In the genomic region with DNA sequence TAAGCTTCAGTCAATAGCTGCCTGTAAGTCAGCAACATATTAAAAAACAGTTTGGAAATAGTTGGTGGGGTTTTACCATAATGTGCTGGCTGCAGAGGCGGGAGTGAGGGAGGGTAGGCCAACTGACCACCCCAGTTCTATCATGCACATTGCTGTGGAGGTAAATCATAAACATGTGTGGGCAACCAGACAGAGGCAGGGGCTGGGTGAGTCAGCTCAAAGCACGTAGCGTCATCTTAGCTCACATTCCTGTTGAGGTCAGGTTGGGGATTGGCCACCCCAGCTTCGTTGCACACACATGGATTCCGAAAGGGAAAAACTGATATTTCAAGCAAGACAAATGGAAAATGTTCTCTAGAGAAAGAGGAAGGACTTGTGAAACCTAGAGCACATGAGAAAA, we compare ENCODE assay signal across 14 cellular contexts. TPM values are rescaled to one million over a fixed set of nuclear protein-coding genes. Genes with fewer than 3 reads are reported as not detected.
A peak's percentile ranks its signal among the peaks of the same experiment; 100 is the strongest.
DNase-seq lines count a peak whose midpoint lies in the region; ATAC-seq and TF ChIP-seq lines count a peak whose summit lies in the region.
"Had no signal": no experiment of that assay in that cellular context is flagged by ENCODE, and none has a peak within 500 bp of the region (broad histone marks: within the 10 kb centered on the region; RNA-seq: fewer than 3 reads in every experiment).

No MANE protein-coding gene starts in this region.

- intact Hi-C loops in IMR-90 (cut with micrococcal nuclease), result loop anchor here (1.0 to 2.0 kb wide), 2 partner anchors 23 to 34 kb away; no protein-coding TSS in a partner anchor
- intact Hi-C loops in Right ventricle myocardium superior (cut with DNase I), result no loop called here

- H4K20me1 ChIP-seq in IMR-90 (ENCODE audit: insufficient read depth, low read length), result no peaks in the 10 kb centered on the region

- H2AK5ac ChIP-seq in IMR-90 (ENCODE audit: low read depth, low read length), result no peak overlapping the region
- H2AK5ac ChIP-seq in mesenchymal stem cell (ENCODE audit: low read length, severe bottlenecking), result no peak overlapping the region

- WGBS in IMR-90 (ENCODE audit: extremely low coverage in 2 of 2, insufficient read length in 1 of 2), 2 experiments, result no CpG with 5 or more reads among the region's 5 CpGs
- 49% methylated on average over 5 of the region's 5 CpGs for WGBS in mesenchymal stem cell

- no peak overlapping the region for H3K4me2 ChIP-seq in IMR-90 (ENCODE audit: low read depth, low read length)
- no peak overlapping the region for H3K4me2 ChIP-seq in mesenchymal stem cell (ENCODE audit: low read length, poor library complexity, severe bottlenecking)

- H3K4me1 ChIP-seq in IMR-90 (ENCODE audit: control insufficient read depth, insufficient read depth, low read length), result peaks cover 3% of the 10 kb centered on the region; the same call in 1 of the 2 replicates
- peaks cover 21% of the 10 kb centered on the region for H3K4me1 ChIP-seq in mesenchymal stem cell (ENCODE audit: control insufficient read depth, insufficient read depth, low read depth, low read length)

- no peak overlapping the region for H2BK12ac ChIP-seq in mesenchymal stem cell (ENCODE audit: low read length in 2 of 2)

- H3K27ac ChIP-seq in IMR-90 (ENCODE audit: insufficient read depth, low read length) (no peak overlapping the region), mesenchymal stem cell (ENCODE audit: low read length, poor library complexity, severe bottlenecking) (peak overlapping the region; percentile 87)
- H3K27ac ChIP-seq: C4-2B, coronary artery had no signal

- in situ Hi-C loops in IMR-90 (cut with MboI; ENCODE audit: low sequenced_read_pairs), result no loop called here

- TF ChIP-seq POLR2A in IMR-90 (IDR thresholded peaks at IDR 0.05; ENCODE audit: low read depth, low read length), result no peak

- H4K8ac ChIP-seq in IMR-90 (ENCODE audit: low read depth in 2 of 2, low read length in 2 of 2) (no peak overlapping the region; a peak in 1 of 4 replicates), mesenchymal stem cell (ENCODE audit: low read length) (no peak overlapping the region)

- H3K27me3 ChIP-seq in IMR-90 (ENCODE audit: control insufficient read depth, insufficient read depth, low read length) (no peaks in the 10 kb centered on the region), mesenchymal stem cell (ENCODE audit: control insufficient read depth in 1 of 2, insufficient read depth in 1 of 2, low read length in 2 of 2) (no peaks in the 10 kb centered on the region)

- no peak overlapping the region for H3K56ac ChIP-seq in IMR-90 (ENCODE audit: extremely low read depth, insufficient read depth, low read length)

- H3K9me3 ChIP-seq in IMR-90 (ENCODE audit: control insufficient read depth, insufficient read depth, low read length) (no peaks in the 10 kb centered on the region), mesenchymal stem cell (ENCODE audit: control insufficient read depth, low read length) (no peaks in the 10 kb centered on the region)

- DNase-seq in AG08395 (ENCODE audit: low spot score), result peak; percentile 95
- DNase-seq in IMR-90, result peak; percentile 96
- DNase-seq in brain pericyte (ENCODE audit: low read depth, low spot score), result peak; percentile 36
- peak; percentile 90 for DNase-seq in mesenchymal stem cell
- no peak for DNase-seq in activated CD8-positive, alpha-beta memory T cell treated with anti-CD3 and anti-CD28 coated beads, Interleukin-2, amount 50 U/mL, for 48 hours
- DNase-seq in Right ventricle myocardium superior, result no peak
- DNase-seq in SIG-M5 treated with dmso at 0.1 percent for 504 hours (lab: John Stamatoyannopoulos, UW; ENCODE audit: unreplicated experiment), result no peak
- DNase-seq: naive thymus-derived CD8-positive, alpha-beta T cell; NCI-H2081; stimulated activated CD4-positive, alpha-beta T cell treated with anti-CD3 and anti-CD28 coated beads, Interleukin-4, amount 100 ng/mL, for 24 hours had no signal

- no peak overlapping the region for H4K91ac ChIP-seq in IMR-90 (ENCODE audit: insufficient read depth, low read depth, low read length)
- no peak overlapping the region for H4K91ac ChIP-seq in mesenchymal stem cell (ENCODE audit: low read length)

- TF ChIP-seq RAD21 in IMR-90 (IDR thresholded peaks at IDR 0.05; ENCODE audit: low read length), result no peak

- dilution Hi-C loops in IMR-90 (cut with HindIII; ENCODE audit: low sequenced_read_pairs, unreplicated experiment), result no loop called here

- POLR2A ChIA-PET in IMR-90 (lab: Charles Lee; ENCODE audit: unreplicated experiment), result no interaction called here

- peak overlapping the region; percentile 46 for H2AFZ ChIP-seq in IMR-90 (replicated peaks; ENCODE audit: low read length, poor library complexity)
- no peak overlapping the region for H2AFZ ChIP-seq in mesenchymal stem cell (ENCODE audit: low read depth, low read length)

- H3K23ac ChIP-seq in IMR-90 (ENCODE audit: low read depth, low read length) (no peak overlapping the region), mesenchymal stem cell (ENCODE audit: low read length in 2 of 2) (no peak overlapping the region)

- ATAC-seq in IMR-90 (ENCODE audit: low read depth), result peak; percentile 95
- ATAC-seq in HG03025 (IDR thresholded peaks at IDR 0.05; ENCODE audit: low FRiP score, unreplicated experiment), result no peak
- no peak for ATAC-seq in Right ventricle myocardium superior (ENCODE audit: poor library complexity)
- ATAC-seq: activated T-helper 17 cell treated with anti-CD3 and anti-CD28 coated beads, Interleukin-2, amount 50 U/mL, for 72 hours; naive thymus-derived CD8-positive, alpha-beta T cell had no signal

- H4K5ac ChIP-seq in IMR-90 (ENCODE audit: low read depth, low read length), result no peak overlapping the region

- H3K36me3 ChIP-seq in IMR-90 (ENCODE audit: control insufficient read depth, insufficient read depth, low read length) (peaks cover 2% of the 10 kb centered on the region; the same call in 1 of the 2 replicates), mesenchymal stem cell (ENCODE audit: control insufficient read depth in 1 of 2, insufficient read depth in 2 of 2, low read depth in 1 of 2, low read length in 2 of 2) (peaks cover 8 to 12% of the 10 kb centered on the region in 2 experiments)

- no TSS peak for BruUV-seq in IMR-90 (replicated peaks; lab: Mats Ljungman, UMichigan)

- H2BK120ac ChIP-seq in IMR-90 (ENCODE audit: low read depth, low read length), result peak overlapping the region; percentile 44
- H2BK120ac ChIP-seq in mesenchymal stem cell (ENCODE audit: low read depth, low read length), result no peak overlapping the region

- H2AK9ac ChIP-seq in IMR-90 (replicated peaks; ENCODE audit: low read depth, low read length, poor library complexity), result no peak overlapping the region

- CTCF ChIA-PET in IMR-90 (lab: Yijun Ruan, JAX), result interaction anchor here (0.6 kb wide), 1 partner anchor 25 kb away, joined by 3 read pairs; no protein-coding TSS in a partner anchor

- TF ChIP-seq CTCF in IMR-90 (conservative IDR thresholded peaks at IDR 0.05; ENCODE audit: low read depth, low read length), result no peak

- H3K79me1 ChIP-seq in IMR-90 (ENCODE audit: low read depth in 1 of 2, low read length in 2 of 2) (no peaks in the 10 kb centered on the region), mesenchymal stem cell (replicated peaks; ENCODE audit: low read length, poor library complexity, severe bottlenecking) (peaks cover 7% of the 10 kb centered on the region)

- H3K18ac ChIP-seq in IMR-90 (ENCODE audit: low read depth, low read length) (no peak overlapping the region), mesenchymal stem cell (ENCODE audit: low read depth in 1 of 2, low read length in 2 of 2) (peak overlapping the region in 1 of 2 experiments; percentile 58)

- H2BK5ac ChIP-seq in IMR-90 (ENCODE audit: low read depth, low read length, poor library complexity, severe bottlenecking) (peak overlapping the region; percentile 35), mesenchymal stem cell (ENCODE audit: low read depth, low read length, poor library complexity, severe bottlenecking) (no peak overlapping the region)

- H3K14ac ChIP-seq in IMR-90 (replicated peaks; ENCODE audit: low read depth, low read length) (no peak overlapping the region), mesenchymal stem cell (ENCODE audit: low read length in 2 of 2) (no peak overlapping the region)

- H3K4me3 ChIP-seq in IMR-90 (ENCODE audit: insufficient read depth, low read depth, low read length), result no peak overlapping the region
- peak overlapping the region in 1 of 2 experiments; percentile 12 for H3K4me3 ChIP-seq in mesenchymal stem cell (ENCODE audit: insufficient read depth in 1 of 2, low read depth in 1 of 2, low read length in 2 of 2)
- H3K4me3 ChIP-seq: coronary artery had no signal

- H3K4ac ChIP-seq in IMR-90 (ENCODE audit: low read depth, low read length), result peak overlapping the region; percentile 74
- no peak overlapping the region for H3K4ac ChIP-seq in mesenchymal stem cell (ENCODE audit: low read depth in 1 of 2, low read length in 2 of 2)

- H3K9ac ChIP-seq in IMR-90 (ENCODE audit: low read depth, low read length), result no peak overlapping the region
- peak overlapping the region; percentile 41 for H3K9ac ChIP-seq in mesenchymal stem cell (ENCODE audit: low read length)

- no peak overlapping the region for H2BK20ac ChIP-seq in IMR-90 (ENCODE audit: low read depth, low read length)

- H3K9me1 ChIP-seq in IMR-90 (ENCODE audit: insufficient read depth, low read length), result peaks cover 6% of the 10 kb centered on the region

- no peak overlapping the region for H2BK15ac ChIP-seq in IMR-90 (ENCODE audit: low read depth, low read length)
- no peak overlapping the region for H2BK15ac ChIP-seq in mesenchymal stem cell (ENCODE audit: low read depth, poor library complexity, severe bottlenecking)

TF ChIP-seq in IMR-90, 13 proteins besides CTCF, POLR2A, EP300 and RAD21 (continues in another document):
- TF ChIP-seq RCOR1 (IDR thresholded peaks at IDR 0.05; ENCODE audit: insufficient replicate concordance, low read length) (no peak), MAFK (IDR thresholded peaks at IDR 0.05; ENCODE audit: low read depth, low read length) (0 out of 2 replicates have a peak, but pooled peaks have one; percentile 28), MXI1 (IDR thresholded peaks at IDR 0.05; ENCODE audit: borderline replicate concordance, low read depth, low read length) (peak; percentile 49; the same call in 1 of the 2 replicates), RFX5 (IDR thresholded peaks at IDR 0.05; ENCODE audit: low read depth, low read length) (no peak), SMC3 (IDR thresholded peaks at IDR 0.05; ENCODE audit: low read depth, low read length) (no peak)

RNA-seq across cellular contexts. Expression of gene GPR45, which starts 19.5 kb away (rescaled TPM):
- total RNA-seq in IMR-90 (2012; rRNA removed) (not detected in 2 replicates), Right ventricle myocardium superior (not detected)
- not detected in 2 replicates for polyA plus RNA-seq in IMR-90 (2012; rRNA removed)
- polyA plus RNA-seq in IMR-90 (2012; cell fraction: cytosol; rRNA removed), result not detected in 2 replicates
- not detected in 2 replicates for polyA plus RNA-seq in IMR-90 (2012; cell fraction: nucleus; rRNA removed; ENCODE audit: low replicate concordance)
- 0.04 TPM for polyA plus RNA-seq in mesenchymal stem cell (2013, experiment 1 of 2)
- polyA plus RNA-seq in mesenchymal stem cell (2013, experiment 2 of 2), result 0.04 TPM
- total RNA-seq: activated T-helper 17 cell treated with anti-CD3 and anti-CD28 coated beads, Interleukin-2, amount 50 U/mL, for 72 hours; naive thymus-derived CD8-positive, alpha-beta T cell had no signal

Comparison
In these comparisons a context has a peak if more than half of its experiments do, and no peak if none do; other contexts are left out.
1. DNase-seq: peak in AG08395 (single experiment), IMR-90 (single experiment), brain pericyte (single experiment) and mesenchymal stem cell (single experiment); none in activated CD8-positive, alpha-beta memory T cell treated with anti-CD3 and anti-CD28 coated beads, Interleukin-2, amount 50 U/mL, for 48 hours (single experiment), Right ventricle myocardium superior (single experiment) and SIG-M5 treated with dmso at 0.1 percent for 504 hours (single experiment).